In genomic region chrX:4547218-4547836, GRCh38 we compare ENCODE assay signal across 8 cellular contexts.
DNase-seq lines count a peak whose midpoint lies in the region; ATAC-seq and TF ChIP-seq lines count a peak whose summit lies in the region.

No MANE protein-coding gene starts in this region.

- DNase-seq in AG04450 (ENCODE audit: low read depth, low spot score) (no peak), GM12865 (ENCODE audit: low read depth) (peak; percentile 52), T follicular helper cell (ENCODE audit: low read depth) (peak; percentile 16), caudate nucleus (lab: John Stamatoyannopoulos, UW) (peak in 48 of 61 donors; percentile 0 to 71 (median 4)), left kidney (ENCODE audit: low read depth, low spot score) (peak; percentile 64)
- DNase-seq in stimulated activated CD8-positive, alpha-beta memory T cell treated with anti-CD3 and anti-CD28 coated beads, Interleukin-12 subunit alpha, Interleukin-12 subunit beta, amount 100 ng/mL, for 1 hour (ENCODE audit: low read depth) = peak; percentile 3

- ATAC-seq in HG03520 (IDR thresholded peaks at IDR 0.05; ENCODE audit: unreplicated experiment) (peak; percentile 82), HG02759 (IDR thresholded peaks at IDR 0.05; ENCODE audit: unreplicated experiment) (no peak)

- H3K27ac ChIP-seq in AG04450 (ENCODE audit: low read depth, low read length) (no peak overlapping the region), caudate nucleus (ENCODE audit: low read depth, low read length) (no peak overlapping the region)

- no peaks in the 10 kb centered on the region; the same call in none of the 2 replicates for H3K9me3 ChIP-seq in AG04450 (ENCODE audit: control insufficient read depth, insufficient read depth, low read length)

- CTCF ChIA-PET in AG04450 (lab: Charles Lee) = no interaction called here

- no peaks in the 10 kb centered on the region for H3K27me3 ChIP-seq in AG04450 (ENCODE audit: control insufficient read depth, insufficient read depth, low read length)

- H3K4me3 ChIP-seq in AG04450 (ENCODE audit: low read depth, low read length) (no peak overlapping the region), GM12865 (ENCODE audit: low read depth, low read length) (no peak overlapping the region)

- TF ChIP-seq CTCF in AG04450 (IDR thresholded peaks at IDR 0.05; ENCODE audit: low read depth, low read length) (peak; percentile 48), GM12865 (IDR thresholded peaks at IDR 0.05; ENCODE audit: insufficient read depth, low read depth, low read length, missing control alignments) (peak; percentile 69)

- POLR2A ChIA-PET in AG04450 (lab: Yijun Ruan, JAX) = no interaction called here
